ENCODE assay signal across 1 cellular context in genomic region chr14:63952053-63952932, GRCh38.
TF ChIP-seq lines count a peak whose summit lies in the region.

No MANE protein-coding gene starts in this region.

TF ChIP-seq in GM23338, 12 proteins besides CTCF, POLR2A, EP300 and RAD21 (continued from another document):
- TF ChIP-seq, protein P1, sequence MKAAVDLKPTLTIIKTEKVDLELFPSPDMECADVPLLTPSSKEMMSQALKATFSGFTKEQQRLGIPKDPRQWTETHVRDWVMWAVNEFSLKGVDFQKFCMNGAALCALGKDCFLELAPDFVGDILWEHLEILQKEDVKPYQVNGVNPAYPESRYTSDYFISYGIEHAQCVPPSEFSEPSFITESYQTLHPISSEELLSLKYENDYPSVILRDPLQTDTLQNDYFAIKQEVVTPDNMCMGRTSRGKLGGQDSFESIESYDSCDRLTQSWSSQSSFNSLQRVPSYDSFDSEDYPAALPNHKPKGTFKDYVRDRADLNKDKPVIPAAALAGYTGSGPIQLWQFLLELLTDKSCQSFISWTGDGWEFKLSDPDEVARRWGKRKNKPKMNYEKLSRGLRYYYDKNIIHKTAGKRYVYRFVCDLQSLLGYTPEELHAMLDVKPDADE (IDR thresholded peaks at IDR 0.05), result no peak
- TF ChIP-seq POLR2AphosphoS5 (IDR thresholded peaks at IDR 0.05; ENCODE audit: low read depth), result no peak
